ENCODE assay signal across 1 cellular context in the genomic region with DNA sequence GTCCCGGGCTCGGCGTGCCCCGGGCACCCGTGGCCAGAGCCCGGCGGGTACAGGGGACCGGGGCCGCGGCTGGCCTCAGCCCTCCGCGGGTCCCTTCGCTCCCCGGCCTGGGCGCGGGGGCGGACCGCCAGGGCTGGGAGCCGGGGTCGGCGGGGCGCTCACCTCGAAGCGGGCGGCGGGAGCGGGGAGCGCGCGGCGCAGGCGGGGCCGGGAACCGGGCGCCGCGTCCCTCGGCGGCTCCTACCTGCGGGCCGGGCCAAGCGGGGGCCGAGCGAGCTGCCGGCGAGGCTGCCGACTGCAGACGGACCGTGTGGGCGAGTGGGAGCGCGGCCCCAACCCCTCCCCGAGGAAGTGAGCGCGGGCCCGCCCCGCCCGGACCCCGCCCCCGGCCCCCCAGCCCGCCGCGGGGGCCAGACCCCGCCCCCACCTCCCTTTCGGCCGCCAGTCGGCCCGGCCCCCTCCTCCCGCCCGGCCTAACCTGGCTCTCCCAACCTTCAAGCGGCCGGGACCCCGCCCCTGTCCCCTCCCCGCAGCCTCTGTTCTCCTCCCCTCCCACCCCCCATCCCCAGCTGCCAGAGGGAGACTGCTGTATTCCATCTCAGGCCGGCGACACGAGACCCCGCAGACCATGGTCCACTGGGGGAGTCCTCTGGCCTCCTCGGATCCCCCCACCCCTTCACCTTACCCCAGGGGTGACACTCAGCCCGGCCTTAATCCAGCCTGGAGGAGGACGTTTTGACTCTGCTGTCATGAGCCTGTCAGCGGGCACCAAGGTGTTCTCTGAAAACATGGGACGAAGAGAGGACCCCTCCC.
TF ChIP-seq lines count a peak whose summit lies in the region.

Gene FHL3, minus strand, starts transcription at position 320 of the 813 bp plus-strand sequence. CDS start 6,102 bp downstream, outside the sequence.

TF ChIP-seq in HepG2, 621 proteins besides CTCF, POLR2A, EP300 and RAD21 (continued from another document):
- TF ChIP-seq, protein P1, sequence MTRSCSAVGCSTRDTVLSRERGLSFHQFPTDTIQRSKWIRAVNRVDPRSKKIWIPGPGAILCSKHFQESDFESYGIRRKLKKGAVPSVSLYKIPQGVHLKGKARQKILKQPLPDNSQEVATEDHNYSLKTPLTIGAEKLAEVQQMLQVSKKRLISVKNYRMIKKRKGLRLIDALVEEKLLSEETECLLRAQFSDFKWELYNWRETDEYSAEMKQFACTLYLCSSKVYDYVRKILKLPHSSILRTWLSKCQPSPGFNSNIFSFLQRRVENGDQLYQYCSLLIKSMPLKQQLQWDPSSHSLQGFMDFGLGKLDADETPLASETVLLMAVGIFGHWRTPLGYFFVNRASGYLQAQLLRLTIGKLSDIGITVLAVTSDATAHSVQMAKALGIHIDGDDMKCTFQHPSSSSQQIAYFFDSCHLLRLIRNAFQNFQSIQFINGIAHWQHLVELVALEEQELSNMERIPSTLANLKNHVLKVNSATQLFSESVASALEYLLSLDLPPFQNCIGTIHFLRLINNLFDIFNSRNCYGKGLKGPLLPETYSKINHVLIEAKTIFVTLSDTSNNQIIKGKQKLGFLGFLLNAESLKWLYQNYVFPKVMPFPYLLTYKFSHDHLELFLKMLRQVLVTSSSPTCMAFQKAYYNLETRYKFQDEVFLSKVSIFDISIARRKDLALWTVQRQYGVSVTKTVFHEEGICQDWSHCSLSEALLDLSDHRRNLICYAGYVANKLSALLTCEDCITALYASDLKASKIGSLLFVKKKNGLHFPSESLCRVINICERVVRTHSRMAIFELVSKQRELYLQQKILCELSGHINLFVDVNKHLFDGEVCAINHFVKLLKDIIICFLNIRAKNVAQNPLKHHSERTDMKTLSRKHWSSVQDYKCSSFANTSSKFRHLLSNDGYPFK (CRISPR knock-in tag; IDR thresholded peaks at IDR 0.05; ENCODE audit: borderline replicate concordance) = no peak
- TF ChIP-seq ZFP41 (CRISPR knock-in tag; IDR thresholded peaks at IDR 0.05; ENCODE audit: borderline replicate concordance) (no peak), AFF4 (CRISPR knock-in tag; IDR thresholded peaks at IDR 0.05) (no peak), KDM5B (CRISPR knock-in tag; IDR thresholded peaks at IDR 0.05; ENCODE audit: borderline replicate concordance) (no peak), GZF1 (CRISPR knock-in tag; IDR thresholded peaks at IDR 0.05) (no peak), SOX6 (IDR thresholded peaks at IDR 0.05) (no peak), SOX6 (CRISPR knock-in tag; IDR thresholded peaks at IDR 0.05) (no peak), ZNF607 (CRISPR knock-in tag; IDR thresholded peaks at IDR 0.05; ENCODE audit: borderline replicate concordance) (0 out of 2 replicates have a peak, but pooled peaks have one; percentile 32), SP5 (CRISPR knock-in tag; IDR thresholded peaks at IDR 0.05; ENCODE audit: borderline replicate concordance, low read depth) (peak; percentile 28; the same call in 1 of the 2 replicates), HMG20A (CRISPR knock-in tag; IDR thresholded peaks at IDR 0.05; ENCODE audit: borderline replicate concordance) (no peak), BRF2 (CRISPR knock-in tag; IDR thresholded peaks at IDR 0.05) (no peak), TBX3 (IDR thresholded peaks at IDR 0.05; ENCODE audit: borderline replicate concordance) (no peak), ARNT2 (CRISPR knock-in tag; IDR thresholded peaks at IDR 0.05; ENCODE audit: low read depth) (0 out of 2 replicates have a peak, but pooled peaks have one; percentile 69), TAF1 (CRISPR knock-in tag; IDR thresholded peaks at IDR 0.05) (peak; percentile 41; the same call in 1 of the 2 replicates), GABPB1 (CRISPR knock-in tag; IDR thresholded peaks at IDR 0.05) (peak; percentile 44), ZFY (CRISPR knock-in tag; IDR thresholded peaks at IDR 0.05) (peak; percentile 40; the same call in 1 of the 2 replicates), WIZ (CRISPR knock-in tag; IDR thresholded peaks at IDR 0.05) (no peak), HOXA3 (CRISPR knock-in tag; IDR thresholded peaks at IDR 0.05) (0 out of 2 replicates have a peak, but pooled peaks have one; percentile 18), ZNF232 (CRISPR knock-in tag; IDR thresholded peaks at IDR 0.05; ENCODE audit: borderline replicate concordance) (no peak), RBFOX2 (IDR thresholded peaks at IDR 0.05; ENCODE audit: low read depth, low read length) (peak; percentile 68), POLR2AphosphoS5 (IDR thresholded peaks at IDR 0.05; ENCODE audit: low read depth, low read length) (peak; percentile 26; the same call in 1 of the 2 replicates), PATZ1 (CRISPR knock-in tag; IDR thresholded peaks at IDR 0.05) (peak; percentile 86), POLR2G (IDR thresholded peaks at IDR 0.05; ENCODE audit: low read depth, low read length) (peak; percentile 58; the same call in 1 of the 2 replicates), KDM1A (CRISPR knock-in tag; IDR thresholded peaks at IDR 0.05) (no peak), ASH2L (IDR thresholded peaks at IDR 0.05; ENCODE audit: insufficient read length, low read depth, low read length) (no peak), ZSCAN9 (CRISPR knock-in tag; IDR thresholded peaks at IDR 0.05; ENCODE audit: borderline replicate concordance) (no peak), MXD1 (CRISPR knock-in tag; IDR thresholded peaks at IDR 0.05) (no peak), SIN3A (IDR thresholded peaks at IDR 0.05; ENCODE audit: borderline replicate concordance, low read depth, low read length) (peak; percentile 62; the same call in 1 of the 2 replicates), SATB2 (CRISPR knock-in tag; IDR thresholded peaks at IDR 0.05) (no peak), ZNF224 (CRISPR knock-in tag; IDR thresholded peaks at IDR 0.05) (no peak)
- TF ChIP-seq, protein P2, sequence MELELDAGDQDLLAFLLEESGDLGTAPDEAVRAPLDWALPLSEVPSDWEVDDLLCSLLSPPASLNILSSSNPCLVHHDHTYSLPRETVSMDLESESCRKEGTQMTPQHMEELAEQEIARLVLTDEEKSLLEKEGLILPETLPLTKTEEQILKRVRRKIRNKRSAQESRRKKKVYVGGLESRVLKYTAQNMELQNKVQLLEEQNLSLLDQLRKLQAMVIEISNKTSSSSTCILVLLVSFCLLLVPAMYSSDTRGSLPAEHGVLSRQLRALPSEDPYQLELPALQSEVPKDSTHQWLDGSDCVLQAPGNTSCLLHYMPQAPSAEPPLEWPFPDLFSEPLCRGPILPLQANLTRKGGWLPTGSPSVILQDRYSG (CRISPR knock-in tag; IDR thresholded peaks at IDR 0.05) = no peak
- TF ChIP-seq, protein P3, sequence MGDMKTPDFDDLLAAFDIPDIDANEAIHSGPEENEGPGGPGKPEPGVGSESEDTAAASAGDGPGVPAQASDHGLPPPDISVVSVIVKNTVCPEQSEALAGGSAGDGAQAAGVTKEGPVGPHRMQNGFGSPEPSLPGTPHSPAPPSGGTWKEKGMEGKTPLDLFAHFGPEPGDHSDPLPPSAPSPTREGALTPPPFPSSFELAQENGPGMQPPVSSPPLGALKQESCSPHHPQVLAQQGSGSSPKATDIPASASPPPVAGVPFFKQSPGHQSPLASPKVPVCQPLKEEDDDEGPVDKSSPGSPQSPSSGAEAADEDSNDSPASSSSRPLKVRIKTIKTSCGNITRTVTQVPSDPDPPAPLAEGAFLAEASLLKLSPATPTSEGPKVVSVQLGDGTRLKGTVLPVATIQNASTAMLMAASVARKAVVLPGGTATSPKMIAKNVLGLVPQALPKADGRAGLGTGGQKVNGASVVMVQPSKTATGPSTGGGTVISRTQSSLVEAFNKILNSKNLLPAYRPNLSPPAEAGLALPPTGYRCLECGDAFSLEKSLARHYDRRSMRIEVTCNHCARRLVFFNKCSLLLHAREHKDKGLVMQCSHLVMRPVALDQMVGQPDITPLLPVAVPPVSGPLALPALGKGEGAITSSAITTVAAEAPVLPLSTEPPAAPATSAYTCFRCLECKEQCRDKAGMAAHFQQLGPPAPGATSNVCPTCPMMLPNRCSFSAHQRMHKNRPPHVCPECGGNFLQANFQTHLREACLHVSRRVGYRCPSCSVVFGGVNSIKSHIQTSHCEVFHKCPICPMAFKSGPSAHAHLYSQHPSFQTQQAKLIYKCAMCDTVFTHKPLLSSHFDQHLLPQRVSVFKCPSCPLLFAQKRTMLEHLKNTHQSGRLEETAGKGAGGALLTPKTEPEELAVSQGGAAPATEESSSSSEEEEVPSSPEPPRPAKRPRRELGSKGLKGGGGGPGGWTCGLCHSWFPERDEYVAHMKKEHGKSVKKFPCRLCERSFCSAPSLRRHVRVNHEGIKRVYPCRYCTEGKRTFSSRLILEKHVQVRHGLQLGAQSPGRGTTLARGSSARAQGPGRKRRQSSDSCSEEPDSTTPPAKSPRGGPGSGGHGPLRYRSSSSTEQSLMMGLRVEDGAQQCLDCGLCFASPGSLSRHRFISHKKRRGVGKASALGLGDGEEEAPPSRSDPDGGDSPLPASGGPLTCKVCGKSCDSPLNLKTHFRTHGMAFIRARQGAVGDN (CRISPR knock-in tag; IDR thresholded peaks at IDR 0.05) = peak; percentile 37; the same call in 1 of the 2 replicates
- TF ChIP-seq, protein P4, sequence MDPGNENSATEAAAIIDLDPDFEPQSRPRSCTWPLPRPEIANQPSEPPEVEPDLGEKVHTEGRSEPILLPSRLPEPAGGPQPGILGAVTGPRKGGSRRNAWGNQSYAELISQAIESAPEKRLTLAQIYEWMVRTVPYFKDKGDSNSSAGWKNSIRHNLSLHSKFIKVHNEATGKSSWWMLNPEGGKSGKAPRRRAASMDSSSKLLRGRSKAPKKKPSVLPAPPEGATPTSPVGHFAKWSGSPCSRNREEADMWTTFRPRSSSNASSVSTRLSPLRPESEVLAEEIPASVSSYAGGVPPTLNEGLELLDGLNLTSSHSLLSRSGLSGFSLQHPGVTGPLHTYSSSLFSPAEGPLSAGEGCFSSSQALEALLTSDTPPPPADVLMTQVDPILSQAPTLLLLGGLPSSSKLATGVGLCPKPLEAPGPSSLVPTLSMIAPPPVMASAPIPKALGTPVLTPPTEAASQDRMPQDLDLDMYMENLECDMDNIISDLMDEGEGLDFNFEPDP (CRISPR knock-in tag; conservative IDR thresholded peaks at IDR 0.05) = no peak
TF ChIP-seq in HepG2: peak in this region for 14.
